ENCODE assay signal across 1 cellular context in the genomic region with DNA sequence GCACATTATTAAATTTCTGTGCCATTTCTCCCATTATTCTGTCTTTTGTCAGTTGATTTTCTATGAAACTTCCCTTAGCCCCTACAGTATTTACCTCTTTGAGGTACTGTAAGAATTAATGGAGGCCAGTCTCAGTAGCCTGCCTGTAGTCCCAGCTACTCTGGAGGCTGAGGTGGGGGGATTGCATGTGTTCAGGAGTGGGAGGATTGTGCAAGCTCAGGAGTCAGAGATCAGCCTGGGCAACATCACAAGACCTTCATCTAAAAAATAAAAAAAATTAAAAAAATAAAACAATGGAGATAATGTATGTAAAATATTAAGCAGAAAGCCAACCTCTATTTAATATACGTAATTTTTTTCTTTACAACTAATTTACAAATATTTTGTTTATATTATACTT.
TF ChIP-seq lines count a peak whose summit lies in the region.

No MANE protein-coding gene starts in this region.

TF ChIP-seq in K562, 482 proteins besides CTCF, POLR2A, EP300 and RAD21 (continued from another document):
- TF ChIP-seq, protein P1, sequence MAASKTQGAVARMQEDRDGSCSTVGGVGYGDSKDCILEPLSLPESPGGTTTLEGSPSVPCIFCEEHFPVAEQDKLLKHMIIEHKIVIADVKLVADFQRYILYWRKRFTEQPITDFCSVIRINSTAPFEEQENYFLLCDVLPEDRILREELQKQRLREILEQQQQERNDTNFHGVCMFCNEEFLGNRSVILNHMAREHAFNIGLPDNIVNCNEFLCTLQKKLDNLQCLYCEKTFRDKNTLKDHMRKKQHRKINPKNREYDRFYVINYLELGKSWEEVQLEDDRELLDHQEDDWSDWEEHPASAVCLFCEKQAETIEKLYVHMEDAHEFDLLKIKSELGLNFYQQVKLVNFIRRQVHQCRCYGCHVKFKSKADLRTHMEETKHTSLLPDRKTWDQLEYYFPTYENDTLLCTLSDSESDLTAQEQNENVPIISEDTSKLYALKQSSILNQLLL (CRISPR knock-in tag; IDR thresholded peaks at IDR 0.05; ENCODE audit: borderline replicate concordance) = no peak
- TF ChIP-seq CEBPG (CRISPR knock-in tag; IDR thresholded peaks at IDR 0.05) = no peak
- peak; percentile 47 to 71; a peak in 3 of 4 replicates for TF ChIP-seq CEBPG (tag; conservative IDR thresholded peaks at IDR 0.05 in 1 of 2, IDR thresholded peaks at IDR 0.05 in 1 of 2)
- TF ChIP-seq CEBPB (tag; IDR thresholded peaks at IDR 0.05) = peak; percentile 91
- no peak for TF ChIP-seq TAF9B (IDR thresholded peaks at IDR 0.05; ENCODE audit: partially characterized antibody)
- TF ChIP-seq, protein P2, sequence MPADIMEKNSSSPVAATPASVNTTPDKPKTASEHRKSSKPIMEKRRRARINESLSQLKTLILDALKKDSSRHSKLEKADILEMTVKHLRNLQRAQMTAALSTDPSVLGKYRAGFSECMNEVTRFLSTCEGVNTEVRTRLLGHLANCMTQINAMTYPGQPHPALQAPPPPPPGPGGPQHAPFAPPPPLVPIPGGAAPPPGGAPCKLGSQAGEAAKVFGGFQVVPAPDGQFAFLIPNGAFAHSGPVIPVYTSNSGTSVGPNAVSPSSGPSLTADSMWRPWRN (IDR thresholded peaks at IDR 0.05; ENCODE audit: low read depth) = no peak
- TF ChIP-seq PTBP1 (IDR thresholded peaks at IDR 0.05; ENCODE audit: low read depth, low read length) = no peak
- TF ChIP-seq, protein P3, sequence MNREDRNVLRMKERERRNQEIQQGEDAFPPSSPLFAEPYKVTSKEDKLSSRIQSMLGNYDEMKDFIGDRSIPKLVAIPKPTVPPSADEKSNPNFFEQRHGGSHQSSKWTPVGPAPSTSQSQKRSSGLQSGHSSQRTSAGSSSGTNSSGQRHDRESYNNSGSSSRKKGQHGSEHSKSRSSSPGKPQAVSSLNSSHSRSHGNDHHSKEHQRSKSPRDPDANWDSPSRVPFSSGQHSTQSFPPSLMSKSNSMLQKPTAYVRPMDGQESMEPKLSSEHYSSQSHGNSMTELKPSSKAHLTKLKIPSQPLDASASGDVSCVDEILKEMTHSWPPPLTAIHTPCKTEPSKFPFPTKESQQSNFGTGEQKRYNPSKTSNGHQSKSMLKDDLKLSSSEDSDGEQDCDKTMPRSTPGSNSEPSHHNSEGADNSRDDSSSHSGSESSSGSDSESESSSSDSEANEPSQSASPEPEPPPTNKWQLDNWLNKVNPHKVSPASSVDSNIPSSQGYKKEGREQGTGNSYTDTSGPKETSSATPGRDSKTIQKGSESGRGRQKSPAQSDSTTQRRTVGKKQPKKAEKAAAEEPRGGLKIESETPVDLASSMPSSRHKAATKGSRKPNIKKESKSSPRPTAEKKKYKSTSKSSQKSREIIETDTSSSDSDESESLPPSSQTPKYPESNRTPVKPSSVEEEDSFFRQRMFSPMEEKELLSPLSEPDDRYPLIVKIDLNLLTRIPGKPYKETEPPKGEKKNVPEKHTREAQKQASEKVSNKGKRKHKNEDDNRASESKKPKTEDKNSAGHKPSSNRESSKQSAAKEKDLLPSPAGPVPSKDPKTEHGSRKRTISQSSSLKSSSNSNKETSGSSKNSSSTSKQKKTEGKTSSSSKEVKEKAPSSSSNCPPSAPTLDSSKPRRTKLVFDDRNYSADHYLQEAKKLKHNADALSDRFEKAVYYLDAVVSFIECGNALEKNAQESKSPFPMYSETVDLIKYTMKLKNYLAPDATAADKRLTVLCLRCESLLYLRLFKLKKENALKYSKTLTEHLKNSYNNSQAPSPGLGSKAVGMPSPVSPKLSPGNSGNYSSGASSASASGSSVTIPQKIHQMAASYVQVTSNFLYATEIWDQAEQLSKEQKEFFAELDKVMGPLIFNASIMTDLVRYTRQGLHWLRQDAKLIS (CRISPR knock-in tag; IDR thresholded peaks at IDR 0.05) = 0 out of 2 replicates have a peak, but pooled peaks have one; percentile 10
- no peak for TF ChIP-seq CSDE1 (IDR thresholded peaks at IDR 0.05)
- peak; percentile 43 for TF ChIP-seq U2AF1 (optimal IDR thresholded peaks at IDR 0.05; ENCODE audit: low read depth, low read length)
- peak; percentile 72 for TF ChIP-seq EGR1 (conservative IDR thresholded peaks at IDR 0.05)
- TF ChIP-seq HEY1 (CRISPR knock-in tag; IDR thresholded peaks at IDR 0.05; ENCODE audit: borderline replicate concordance) = peak; percentile 76; the same call in 1 of the 2 replicates
- TF ChIP-seq MCM2 (IDR thresholded peaks at IDR 0.05; ENCODE audit: low read depth) = no peak
